15 cellular contexts compared by ENCODE assay signal in genomic region chr11:72217856-72218745, GRCh38. TPM values are rescaled to one million over a fixed set of nuclear protein-coding genes. Genes with fewer than 3 reads are reported as not detected.
DNase-seq lines count a peak whose midpoint lies in the region; ATAC-seq, FAIRE-seq and TF ChIP-seq lines count a peak whose summit lies in the region.
"Had no signal": no experiment of that assay in that cellular context is flagged by ENCODE, and none has a peak within 500 bp of the region (broad histone marks: within the 10 kb centered on the region; RNA-seq: fewer than 3 reads in every experiment).

No MANE protein-coding gene starts in this region.

- H2AFZ ChIP-seq in GM23248, result no peak overlapping the region
- H2AFZ ChIP-seq: hepatocyte had no signal

- no peaks in the 10 kb centered on the region for H3K79me2 ChIP-seq in GM23248 (ENCODE audit: insufficient read depth)
- H3K79me2 ChIP-seq: hepatocyte had no signal

- no peak overlapping the region for H3K9ac ChIP-seq in GM23248

- no peak for TF ChIP-seq CTCF in heart right ventricle (IDR thresholded peaks at IDR 0.05)
- TF ChIP-seq CTCF in psoas muscle (IDR thresholded peaks at IDR 0.05), result no peak
- TF ChIP-seq CTCF in D721Med (IDR thresholded peaks at IDR 0.05; ENCODE audit: insufficient read depth, missing control alignments), result no peak

- TF ChIP-seq POLR2A in GM18505 (IDR thresholded peaks at IDR 0.05; ENCODE audit: borderline replicate concordance, extremely low read depth, insufficient read depth, insufficient read length), result no peak

- H4K20me1 ChIP-seq in GM23248 (ENCODE audit: insufficient read depth), result no peaks in the 10 kb centered on the region

- ATAC-seq in heart right ventricle (peak in 3 of 8 donors; percentile 29 to 66 (median 36)), psoas muscle (no peak), GM18505 (IDR thresholded peaks at IDR 0.05; ENCODE audit: unreplicated experiment) (no peak), HG03342 (IDR thresholded peaks at IDR 0.05; ENCODE audit: unreplicated experiment) (no peak)

- DNase-seq in GF-D8 (lab: John Stamatoyannopoulos, UW) (peak; percentile 70), NOMO-1 treated with DMSO at 0.1 percent for 48 hours (lab: John Stamatoyannopoulos, UW; ENCODE audit: unreplicated experiment) (peak; percentile 58), heart right ventricle (no peak), psoas muscle (no peak), D721Med (ENCODE audit: insufficient read length, low spot score) (no peak), GM23248 (no peak)
- DNase-seq: activated CD4-positive, alpha-beta T cell treated with anti-CD3 and anti-CD28 coated beads for 1 hour; brain microvascular endothelial cell; COR-L47; NCI-H510A treated with DMSO at 0.1 percent for 48 hours; SHP77 treated with DMSO at 0.1 percent for 48 hours had no signal

- WGBS in heart right ventricle, 2 donors, result 73 to 76% methylated on average over 7 of the region's 7 CpGs
- 65 to 75% (median 68%) methylated on average over 7 of the region's 7 CpGs for whole genome bisulfite sequencing in psoas muscle, 3 donors
- 46 to 50% methylated on average over 7 of the region's 7 CpGs for WGBS in GM23248 (ENCODE audit: low coverage in 1 of 2, low lambda C conversion rate in 2 of 2, missing lambda C conversion rate in 2 of 2), 2 experiments

- H3K27ac ChIP-seq in heart right ventricle, result peak overlapping the region in 5 of 10 donors; percentile 1 to 84 (median 28)
- no peak overlapping the region for H3K27ac ChIP-seq in psoas muscle
- H3K27ac ChIP-seq in GM23248, result no peak overlapping the region
- H3K27ac ChIP-seq: brain microvascular endothelial cell, hepatocyte had no signal

- in situ Hi-C loops in GM23248 (cut with MboI), result no loop called here

- intact Hi-C loops in heart right ventricle (cut with DNase I) (no loop called here), psoas muscle (cut with DNase I) (no loop called here)

- H3F3A ChIP-seq in GM23248 (ENCODE audit: insufficient read depth), result no peaks in the 10 kb centered on the region

- no peaks in the 10 kb centered on the region for H3K9me2 ChIP-seq in GM23248 (ENCODE audit: insufficient read depth)

- H3K9me3 ChIP-seq in heart right ventricle (no peaks in the 10 kb centered on the region), psoas muscle (no peaks in the 10 kb centered on the region), GM23248 (ENCODE audit: low read depth) (no peaks in the 10 kb centered on the region)

- H3K4me2 ChIP-seq in GM23248 (ENCODE audit: unreplicated experiment), result no peak overlapping the region
- H3K4me2 ChIP-seq: hepatocyte had no signal

- H3K36me3 ChIP-seq in heart right ventricle, result no peaks in the 10 kb centered on the region
- no peaks in the 10 kb centered on the region for H3K36me3 ChIP-seq in psoas muscle (ENCODE audit: insufficient read depth in 1 of 2, low read depth in 1 of 2)
- H3K36me3 ChIP-seq in GM23248 (ENCODE audit: low read depth), result no peaks in the 10 kb centered on the region
- H3K36me3 ChIP-seq: brain microvascular endothelial cell had no signal

- peaks cover 0 to 29% (median 8%) of the 10 kb centered on the region in 9 donors for H3K4me1 ChIP-seq in heart right ventricle
- H3K4me1 ChIP-seq in psoas muscle, result peaks cover 6% of the 10 kb centered on the region
- H3K4me1 ChIP-seq in GM23248 (ENCODE audit: insufficient read depth), result peaks cover 5% of the 10 kb centered on the region; the same call in 1 of the 2 replicates

- H3K27me3 ChIP-seq in heart right ventricle (peaks cover 0 to 21% (median 0%) of the 10 kb centered on the region in 7 donors), psoas muscle (ENCODE audit: insufficient read depth in 3 of 3, low read length in 2 of 3) (no peaks in the 10 kb centered on the region), GM23248 (replicated peaks; ENCODE audit: insufficient read depth) (peaks cover 19% of the 10 kb centered on the region)

- H3K4me3 ChIP-seq in heart right ventricle (peak overlapping the region in 6 of 10 donors; percentile 3 to 43 (median 25)), psoas muscle (peak overlapping the region; percentile 22), GM23248 (no peak overlapping the region)
- H3K4me3 ChIP-seq: hepatocyte had no signal

- no peak for FAIRE-seq in D721Med (lab: Jason Lieb, UNC)

RNA-seq across cellular contexts. Expression of gene FOLR2, which starts 1.5 kb away (rescaled TPM):
- total RNA-seq in heart right ventricle, result 10 to 100 TPM in 7 of 10 donors, 1 to 10 TPM in 3; 7.5 to 84.4 (median 10.8) TPM
- polyA plus RNA-seq in heart right ventricle, result 10 to 100 TPM in 1 of 2 donors, 1 to 10 TPM in 1; 6.8 to 10.8 TPM
- total RNA-seq in psoas muscle, result 10 to 100 TPM in 2 of 4 donors, 1 to 10 TPM in 2; 5.3 to 14.2 (median 9.4) TPM
- polyA plus RNA-seq in psoas muscle, result 1 to 10 TPM; 2.9 to 4.5 (median 4.5) TPM
- total RNA-seq in GM23248 (2014; rRNA removed; shearing (Covaris generic)), result not detected in 2 replicates
- polyA plus RNA-seq in GM23248 (2016; fragmentation: Nextera tagmentation; extraction: Ambion mirVana), result not detected in 2 replicates
- total RNA-seq: mesothelial cell of epicardium had no signal

RNA-seq across cellular contexts. Expression of gene INPPL1, which starts 6.5 kb away (rescaled TPM):
- total RNA-seq in heart right ventricle (100 to 1,000 TPM in 9 of 10 donors, 10 to 100 TPM in 1; 97.7 to 146 (median 107) TPM), psoas muscle (100 to 1,000 TPM in 3 of 4 donors, 10 to 100 TPM in 1; 90.7 to 125 (median 121) TPM)
- polyA plus RNA-seq in heart right ventricle (100 to 1,000 TPM in 1 of 2 donors, 10 to 100 TPM in 1; 50.1 to 141 TPM), psoas muscle (10 to 100 TPM; 35.2 to 84.9 (median 60.1) TPM), GM23248 (2016; fragmentation: Nextera tagmentation; extraction: Ambion mirVana) (24.9 and 28.4 TPM in 2 replicates)
- total RNA-seq in GM23248 (2014; rRNA removed; shearing (Covaris generic)), result 68.0 and 70.6 TPM in 2 replicates

RNA-seq across cellular contexts. Expression of gene PHOX2A, which starts 25.9 kb away (rescaled TPM):
- total RNA-seq in heart right ventricle (not detected), psoas muscle (not detected)
- polyA plus RNA-seq in heart right ventricle (not detected), psoas muscle (under 1 TPM in 1 of 3 donors, not detected in 2; 0.07 TPM), GM23248 (2016; fragmentation: Nextera tagmentation; extraction: Ambion mirVana) (not detected in 2 replicates)
- not detected in 2 replicates for total RNA-seq in GM23248 (2014; rRNA removed; shearing (Covaris generic))
- total RNA-seq: hepatocyte, mesothelial cell of epicardium had no signal
- polyA plus RNA-seq: hepatocyte had no signal

RNA-seq across cellular contexts. Expression of gene FOLR1, which starts 26.2 kb away (rescaled TPM):
- total RNA-seq in heart right ventricle, result 1 to 10 TPM in 2 of 10 donors, under 1 TPM in 5, not detected in 3; 0.23 to 1.4 (median 0.59) TPM
- under 1 TPM; 0.16 to 0.37 TPM for polyA plus RNA-seq in heart right ventricle
- total RNA-seq in psoas muscle, result under 1 TPM in 2 of 4 donors, not detected in 2; 0.22 to 0.36 TPM
- not detected for polyA plus RNA-seq in psoas muscle
- total RNA-seq in GM23248 (2014; rRNA removed; shearing (Covaris generic)), result not detected in 2 replicates
- polyA plus RNA-seq in GM23248 (2016; fragmentation: Nextera tagmentation; extraction: Ambion mirVana), result 0.24 TPM in 1 of 2 replicates, not detected in the other

Comparison
In these comparisons a context has a peak if more than half of its experiments do, and no peak if none do; other contexts are left out.
1. DNase-seq: peak in GF-D8 (single experiment) and NOMO-1 treated with DMSO at 0.1 percent for 48 hours (single experiment); none in heart right ventricle (0 of 2), psoas muscle (0 of 2), D721Med (single experiment) and GM23248 (single experiment).